In the genomic region with DNA sequence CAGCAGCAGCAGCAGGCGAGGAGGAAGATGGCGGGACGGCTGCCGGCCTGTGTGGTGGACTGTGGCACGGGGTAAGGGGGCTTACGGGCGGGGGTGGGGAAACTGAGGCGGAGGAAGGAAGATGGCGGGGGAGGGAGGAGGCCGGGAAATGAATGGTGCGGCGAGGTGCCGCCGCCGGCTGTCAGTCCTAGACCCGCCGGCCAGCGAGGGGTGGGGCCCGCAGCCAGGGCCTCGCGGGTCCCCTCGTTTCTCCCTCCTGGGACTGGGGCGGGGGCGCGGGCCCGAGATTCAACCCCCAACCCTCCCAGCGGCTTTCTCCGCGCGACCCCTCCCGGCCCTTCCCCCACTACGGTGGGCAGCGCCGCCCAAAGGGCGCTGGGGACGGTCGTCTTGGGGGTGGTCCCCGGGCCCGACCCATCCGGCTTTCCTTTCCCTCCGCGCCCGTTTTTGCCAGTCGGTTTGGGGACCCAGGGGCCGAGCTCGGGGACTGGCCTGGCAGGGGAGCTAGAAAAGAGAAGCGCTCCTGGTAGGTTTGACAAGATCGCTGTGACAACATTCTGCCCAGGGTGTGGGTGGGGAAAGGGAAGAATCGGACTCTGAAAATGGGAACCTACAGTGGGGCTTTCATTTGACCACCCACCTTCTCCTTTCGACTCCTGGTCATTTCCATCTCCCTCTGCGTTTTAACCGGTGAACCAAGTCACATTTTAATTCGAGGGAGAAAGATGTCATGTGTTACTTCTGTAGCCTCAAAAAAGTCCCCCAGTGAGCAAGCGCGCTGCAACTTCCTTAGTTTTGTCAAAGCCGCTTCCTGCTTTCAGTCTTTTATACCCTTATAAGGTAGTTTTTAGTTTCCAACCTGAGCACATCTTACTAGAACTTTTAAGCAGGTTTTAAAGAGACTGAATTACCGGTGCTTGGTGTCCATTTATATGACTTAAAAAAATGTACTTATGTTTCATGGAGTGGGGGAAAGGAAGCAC, we compare ENCODE assay signal across 1 cellular context.
A peak's percentile ranks its signal among the peaks of the same experiment; 100 is the strongest.
TF ChIP-seq lines count a peak whose summit lies in the region.

No MANE protein-coding gene starts in this region.

TF ChIP-seq in K562, 482 proteins besides CTCF, POLR2A, EP300 and RAD21 (continued from another document and continues in another):
- TF ChIP-seq, protein P1, sequence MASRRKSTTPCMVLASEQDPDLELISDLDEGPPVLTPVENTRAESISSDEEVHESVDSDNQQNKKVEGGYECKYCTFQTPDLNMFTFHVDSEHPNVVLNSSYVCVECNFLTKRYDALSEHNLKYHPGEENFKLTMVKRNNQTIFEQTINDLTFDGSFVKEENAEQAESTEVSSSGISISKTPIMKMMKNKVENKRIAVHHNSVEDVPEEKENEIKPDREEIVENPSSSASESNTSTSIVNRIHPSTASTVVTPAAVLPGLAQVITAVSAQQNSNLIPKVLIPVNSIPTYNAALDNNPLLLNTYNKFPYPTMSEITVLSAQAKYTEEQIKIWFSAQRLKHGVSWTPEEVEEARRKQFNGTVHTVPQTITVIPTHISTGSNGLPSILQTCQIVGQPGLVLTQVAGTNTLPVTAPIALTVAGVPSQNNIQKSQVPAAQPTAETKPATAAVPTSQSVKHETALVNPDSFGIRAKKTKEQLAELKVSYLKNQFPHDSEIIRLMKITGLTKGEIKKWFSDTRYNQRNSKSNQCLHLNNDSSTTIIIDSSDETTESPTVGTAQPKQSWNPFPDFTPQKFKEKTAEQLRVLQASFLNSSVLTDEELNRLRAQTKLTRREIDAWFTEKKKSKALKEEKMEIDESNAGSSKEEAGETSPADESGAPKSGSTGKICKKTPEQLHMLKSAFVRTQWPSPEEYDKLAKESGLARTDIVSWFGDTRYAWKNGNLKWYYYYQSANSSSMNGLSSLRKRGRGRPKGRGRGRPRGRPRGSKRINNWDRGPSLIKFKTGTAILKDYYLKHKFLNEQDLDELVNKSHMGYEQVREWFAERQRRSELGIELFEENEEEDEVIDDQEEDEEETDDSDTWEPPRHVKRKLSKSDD (conservative IDR thresholded peaks at IDR 0.05; ENCODE audit: low read length), result no peak
- TF ChIP-seq, protein P2, sequence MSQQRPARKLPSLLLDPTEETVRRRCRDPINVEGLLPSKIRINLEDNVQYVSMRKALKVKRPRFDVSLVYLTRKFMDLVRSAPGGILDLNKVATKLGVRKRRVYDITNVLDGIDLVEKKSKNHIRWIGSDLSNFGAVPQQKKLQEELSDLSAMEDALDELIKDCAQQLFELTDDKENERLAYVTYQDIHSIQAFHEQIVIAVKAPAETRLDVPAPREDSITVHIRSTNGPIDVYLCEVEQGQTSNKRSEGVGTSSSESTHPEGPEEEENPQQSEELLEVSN (IDR thresholded peaks at IDR 0.05; ENCODE audit: borderline replicate concordance in 1 of 2, extremely low read depth in 1 of 2, insufficient read depth in 1 of 2, insufficient read length in 1 of 2, low read depth in 1 of 2, low read length in 1 of 2, poor library complexity in 1 of 2, severe bottlenecking in 1 of 2), result peak in 1 of 2 experiments; percentile 2
- TF ChIP-seq, protein P3, sequence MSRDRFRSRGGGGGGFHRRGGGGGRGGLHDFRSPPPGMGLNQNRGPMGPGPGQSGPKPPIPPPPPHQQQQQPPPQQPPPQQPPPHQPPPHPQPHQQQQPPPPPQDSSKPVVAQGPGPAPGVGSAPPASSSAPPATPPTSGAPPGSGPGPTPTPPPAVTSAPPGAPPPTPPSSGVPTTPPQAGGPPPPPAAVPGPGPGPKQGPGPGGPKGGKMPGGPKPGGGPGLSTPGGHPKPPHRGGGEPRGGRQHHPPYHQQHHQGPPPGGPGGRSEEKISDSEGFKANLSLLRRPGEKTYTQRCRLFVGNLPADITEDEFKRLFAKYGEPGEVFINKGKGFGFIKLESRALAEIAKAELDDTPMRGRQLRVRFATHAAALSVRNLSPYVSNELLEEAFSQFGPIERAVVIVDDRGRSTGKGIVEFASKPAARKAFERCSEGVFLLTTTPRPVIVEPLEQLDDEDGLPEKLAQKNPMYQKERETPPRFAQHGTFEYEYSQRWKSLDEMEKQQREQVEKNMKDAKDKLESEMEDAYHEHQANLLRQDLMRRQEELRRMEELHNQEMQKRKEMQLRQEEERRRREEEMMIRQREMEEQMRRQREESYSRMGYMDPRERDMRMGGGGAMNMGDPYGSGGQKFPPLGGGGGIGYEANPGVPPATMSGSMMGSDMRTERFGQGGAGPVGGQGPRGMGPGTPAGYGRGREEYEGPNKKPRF (IDR thresholded peaks at IDR 0.05; ENCODE audit: low read depth, low read length), result no peak
- TF ChIP-seq WHSC1 (IDR thresholded peaks at IDR 0.05; ENCODE audit: low read length) (no peak), SOX6 (IDR thresholded peaks at IDR 0.05) (no peak), ADNP (tag; IDR thresholded peaks at IDR 0.05) (no peak), RBM25 (IDR thresholded peaks at IDR 0.05; ENCODE audit: low read depth, low read length, severe bottlenecking) (no peak), NR4A1 (CRISPR knock-in tag; IDR thresholded peaks at IDR 0.05) (no peak), NR4A1 (tag; IDR thresholded peaks at IDR 0.05) (no peak), L3MBTL2 (IDR thresholded peaks at IDR 0.05) (peak; percentile 55; the same call in 1 of the 2 replicates), TGIF2 (CRISPR knock-in tag; IDR thresholded peaks at IDR 0.05) (0 out of 2 replicates have a peak, but pooled peaks have one; percentile 40), GATA2 (CRISPR knock-in tag; IDR thresholded peaks at IDR 0.05) (no peak), ZNF197 (CRISPR knock-in tag; IDR thresholded peaks at IDR 0.05; ENCODE audit: low read depth) (no peak), DNMT1 (IDR thresholded peaks at IDR 0.05) (no peak), BCL6 (CRISPR knock-in tag; IDR thresholded peaks at IDR 0.05) (no peak), PCBP2 (IDR thresholded peaks at IDR 0.05; ENCODE audit: low read depth, low read length, poor library complexity, severe bottlenecking) (peak; percentile 40), HDAC2 (IDR thresholded peaks at IDR 0.05) (no peak), JUND (IDR thresholded peaks at IDR 0.05; ENCODE audit: borderline replicate concordance, low read depth, low read length) (no peak), JUND (tag; IDR thresholded peaks at IDR 0.05; ENCODE audit: borderline replicate concordance, low read depth, low read length) (peak; percentile 7; the same call in 1 of the 3 replicates), PCBP1 (IDR thresholded peaks at IDR 0.05; ENCODE audit: low read depth, low read length, poor library complexity, severe bottlenecking) (peak; percentile 60), ZNF140 (CRISPR knock-in tag; IDR thresholded peaks at IDR 0.05) (no peak), SMARCA5 (IDR thresholded peaks at IDR 0.05) (no peak)
- TF ChIP-seq, protein P4, sequence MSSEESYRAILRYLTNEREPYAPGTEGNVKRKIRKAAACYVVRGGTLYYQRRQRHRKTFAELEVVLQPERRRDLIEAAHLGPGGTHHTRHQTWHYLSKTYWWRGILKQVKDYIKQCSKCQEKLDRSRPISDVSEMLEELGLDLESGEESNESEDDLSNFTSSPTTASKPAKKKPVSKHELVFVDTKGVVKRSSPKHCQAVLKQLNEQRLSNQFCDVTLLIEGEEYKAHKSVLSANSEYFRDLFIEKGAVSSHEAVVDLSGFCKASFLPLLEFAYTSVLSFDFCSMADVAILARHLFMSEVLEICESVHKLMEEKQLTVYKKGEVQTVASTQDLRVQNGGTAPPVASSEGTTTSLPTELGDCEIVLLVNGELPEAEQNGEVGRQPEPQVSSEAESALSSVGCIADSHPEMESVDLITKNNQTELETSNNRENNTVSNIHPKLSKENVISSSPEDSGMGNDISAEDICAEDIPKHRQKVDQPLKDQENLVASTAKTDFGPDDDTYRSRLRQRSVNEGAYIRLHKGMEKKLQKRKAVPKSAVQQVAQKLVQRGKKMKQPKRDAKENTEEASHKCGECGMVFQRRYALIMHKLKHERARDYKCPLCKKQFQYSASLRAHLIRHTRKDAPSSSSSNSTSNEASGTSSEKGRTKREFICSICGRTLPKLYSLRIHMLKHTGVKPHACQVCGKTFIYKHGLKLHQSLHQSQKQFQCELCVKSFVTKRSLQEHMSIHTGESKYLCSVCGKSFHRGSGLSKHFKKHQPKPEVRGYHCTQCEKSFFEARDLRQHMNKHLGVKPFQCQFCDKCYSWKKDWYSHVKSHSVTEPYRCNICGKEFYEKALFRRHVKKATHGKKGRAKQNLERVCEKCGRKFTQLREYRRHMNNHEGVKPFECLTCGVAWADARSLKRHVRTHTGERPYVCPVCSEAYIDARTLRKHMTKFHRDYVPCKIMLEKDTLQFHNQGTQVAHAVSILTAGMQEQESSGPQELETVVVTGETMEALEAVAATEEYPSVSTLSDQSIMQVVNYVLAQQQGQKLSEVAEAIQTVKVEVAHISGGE (CRISPR knock-in tag; IDR thresholded peaks at IDR 0.05), result peak in 1 of 3 experiments; percentile 63; a peak in 2 of 6 replicates
- TF ChIP-seq, protein P5, sequence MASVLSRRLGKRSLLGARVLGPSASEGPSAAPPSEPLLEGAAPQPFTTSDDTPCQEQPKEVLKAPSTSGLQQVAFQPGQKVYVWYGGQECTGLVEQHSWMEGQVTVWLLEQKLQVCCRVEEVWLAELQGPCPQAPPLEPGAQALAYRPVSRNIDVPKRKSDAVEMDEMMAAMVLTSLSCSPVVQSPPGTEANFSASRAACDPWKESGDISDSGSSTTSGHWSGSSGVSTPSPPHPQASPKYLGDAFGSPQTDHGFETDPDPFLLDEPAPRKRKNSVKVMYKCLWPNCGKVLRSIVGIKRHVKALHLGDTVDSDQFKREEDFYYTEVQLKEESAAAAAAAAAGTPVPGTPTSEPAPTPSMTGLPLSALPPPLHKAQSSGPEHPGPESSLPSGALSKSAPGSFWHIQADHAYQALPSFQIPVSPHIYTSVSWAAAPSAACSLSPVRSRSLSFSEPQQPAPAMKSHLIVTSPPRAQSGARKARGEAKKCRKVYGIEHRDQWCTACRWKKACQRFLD (CRISPR knock-in tag; IDR thresholded peaks at IDR 0.05), result no peak; the same call in 1 of the 2 replicates
- TF ChIP-seq, protein P6, sequence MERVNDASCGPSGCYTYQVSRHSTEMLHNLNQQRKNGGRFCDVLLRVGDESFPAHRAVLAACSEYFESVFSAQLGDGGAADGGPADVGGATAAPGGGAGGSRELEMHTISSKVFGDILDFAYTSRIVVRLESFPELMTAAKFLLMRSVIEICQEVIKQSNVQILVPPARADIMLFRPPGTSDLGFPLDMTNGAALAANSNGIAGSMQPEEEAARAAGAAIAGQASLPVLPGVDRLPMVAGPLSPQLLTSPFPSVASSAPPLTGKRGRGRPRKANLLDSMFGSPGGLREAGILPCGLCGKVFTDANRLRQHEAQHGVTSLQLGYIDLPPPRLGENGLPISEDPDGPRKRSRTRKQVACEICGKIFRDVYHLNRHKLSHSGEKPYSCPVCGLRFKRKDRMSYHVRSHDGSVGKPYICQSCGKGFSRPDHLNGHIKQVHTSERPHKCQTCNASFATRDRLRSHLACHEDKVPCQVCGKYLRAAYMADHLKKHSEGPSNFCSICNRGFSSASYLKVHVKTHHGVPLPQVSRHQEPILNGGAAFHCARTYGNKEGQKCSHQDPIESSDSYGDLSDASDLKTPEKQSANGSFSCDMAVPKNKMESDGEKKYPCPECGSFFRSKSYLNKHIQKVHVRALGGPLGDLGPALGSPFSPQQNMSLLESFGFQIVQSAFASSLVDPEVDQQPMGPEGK (CRISPR knock-in tag; IDR thresholded peaks at IDR 0.05; ENCODE audit: borderline replicate concordance), result no peak
- TF ChIP-seq, protein P7, sequence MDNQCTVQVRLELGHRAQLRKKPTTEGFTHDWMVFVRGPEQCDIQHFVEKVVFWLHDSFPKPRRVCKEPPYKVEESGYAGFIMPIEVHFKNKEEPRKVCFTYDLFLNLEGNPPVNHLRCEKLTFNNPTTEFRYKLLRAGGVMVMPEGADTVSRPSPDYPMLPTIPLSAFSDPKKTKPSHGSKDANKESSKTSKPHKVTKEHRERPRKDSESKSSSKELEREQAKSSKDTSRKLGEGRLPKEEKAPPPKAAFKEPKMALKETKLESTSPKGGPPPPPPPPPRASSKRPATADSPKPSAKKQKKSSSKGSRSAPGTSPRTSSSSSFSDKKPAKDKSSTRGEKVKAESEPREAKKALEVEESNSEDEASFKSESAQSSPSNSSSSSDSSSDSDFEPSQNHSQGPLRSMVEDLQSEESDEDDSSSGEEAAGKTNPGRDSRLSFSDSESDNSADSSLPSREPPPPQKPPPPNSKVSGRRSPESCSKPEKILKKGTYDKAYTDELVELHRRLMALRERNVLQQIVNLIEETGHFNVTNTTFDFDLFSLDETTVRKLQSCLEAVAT (IDR thresholded peaks at IDR 0.05), result peak; percentile 25 to 46; a peak in 1 of 4 replicates
- TF ChIP-seq, protein P8, sequence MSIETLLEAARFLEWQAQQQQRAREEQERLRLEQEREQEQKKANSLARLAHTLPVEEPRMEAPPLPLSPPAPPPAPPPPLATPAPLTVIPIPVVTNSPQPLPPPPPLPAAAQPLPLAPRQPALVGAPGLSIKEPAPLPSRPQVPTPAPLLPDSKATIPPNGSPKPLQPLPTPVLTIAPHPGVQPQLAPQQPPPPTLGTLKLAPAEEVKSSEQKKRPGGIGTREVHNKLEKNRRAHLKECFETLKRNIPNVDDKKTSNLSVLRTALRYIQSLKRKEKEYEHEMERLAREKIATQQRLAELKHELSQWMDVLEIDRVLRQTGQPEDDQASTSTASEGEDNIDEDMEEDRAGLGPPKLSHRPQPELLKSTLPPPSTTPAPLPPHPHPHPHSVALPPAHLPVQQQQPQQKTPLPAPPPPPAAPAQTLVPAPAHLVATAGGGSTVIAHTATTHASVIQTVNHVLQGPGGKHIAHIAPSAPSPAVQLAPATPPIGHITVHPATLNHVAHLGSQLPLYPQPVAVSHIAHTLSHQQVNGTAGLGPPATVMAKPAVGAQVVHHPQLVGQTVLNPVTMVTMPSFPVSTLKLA (conservative IDR thresholded peaks at IDR 0.05), result peak in 1 of 2 experiments; percentile 60; a peak in 1 of 4 replicates
- TF ChIP-seq, protein P9, sequence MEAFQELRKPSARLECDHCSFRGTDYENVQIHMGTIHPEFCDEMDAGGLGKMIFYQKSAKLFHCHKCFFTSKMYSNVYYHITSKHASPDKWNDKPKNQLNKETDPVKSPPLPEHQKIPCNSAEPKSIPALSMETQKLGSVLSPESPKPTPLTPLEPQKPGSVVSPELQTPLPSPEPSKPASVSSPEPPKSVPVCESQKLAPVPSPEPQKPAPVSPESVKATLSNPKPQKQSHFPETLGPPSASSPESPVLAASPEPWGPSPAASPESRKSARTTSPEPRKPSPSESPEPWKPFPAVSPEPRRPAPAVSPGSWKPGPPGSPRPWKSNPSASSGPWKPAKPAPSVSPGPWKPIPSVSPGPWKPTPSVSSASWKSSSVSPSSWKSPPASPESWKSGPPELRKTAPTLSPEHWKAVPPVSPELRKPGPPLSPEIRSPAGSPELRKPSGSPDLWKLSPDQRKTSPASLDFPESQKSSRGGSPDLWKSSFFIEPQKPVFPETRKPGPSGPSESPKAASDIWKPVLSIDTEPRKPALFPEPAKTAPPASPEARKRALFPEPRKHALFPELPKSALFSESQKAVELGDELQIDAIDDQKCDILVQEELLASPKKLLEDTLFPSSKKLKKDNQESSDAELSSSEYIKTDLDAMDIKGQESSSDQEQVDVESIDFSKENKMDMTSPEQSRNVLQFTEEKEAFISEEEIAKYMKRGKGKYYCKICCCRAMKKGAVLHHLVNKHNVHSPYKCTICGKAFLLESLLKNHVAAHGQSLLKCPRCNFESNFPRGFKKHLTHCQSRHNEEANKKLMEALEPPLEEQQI (IDR thresholded peaks at IDR 0.05), result no peak; the same call in 1 of the 2 replicates
- TF ChIP-seq, protein P10, sequence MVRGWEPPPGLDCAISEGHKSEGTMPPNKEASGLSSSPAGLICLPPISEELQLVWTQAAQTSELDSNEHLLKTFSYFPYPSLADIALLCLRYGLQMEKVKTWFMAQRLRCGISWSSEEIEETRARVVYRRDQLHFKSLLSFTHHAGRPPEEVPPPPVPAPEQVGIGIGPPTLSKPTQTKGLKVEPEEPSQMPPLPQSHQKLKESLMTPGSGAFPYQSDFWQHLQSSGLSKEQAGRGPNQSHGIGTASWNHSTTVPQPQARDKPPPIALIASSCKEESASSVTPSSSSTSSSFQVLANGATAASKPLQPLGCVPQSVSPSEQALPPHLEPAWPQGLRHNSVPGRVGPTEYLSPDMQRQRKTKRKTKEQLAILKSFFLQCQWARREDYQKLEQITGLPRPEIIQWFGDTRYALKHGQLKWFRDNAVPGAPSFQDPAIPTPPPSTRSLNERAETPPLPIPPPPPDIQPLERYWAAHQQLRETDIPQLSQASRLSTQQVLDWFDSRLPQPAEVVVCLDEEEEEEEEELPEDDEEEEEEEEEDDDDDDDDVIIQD (CRISPR knock-in tag; IDR thresholded peaks at IDR 0.05), result no peak
